8 cellular contexts compared by ENCODE assay signal in the genomic region with DNA sequence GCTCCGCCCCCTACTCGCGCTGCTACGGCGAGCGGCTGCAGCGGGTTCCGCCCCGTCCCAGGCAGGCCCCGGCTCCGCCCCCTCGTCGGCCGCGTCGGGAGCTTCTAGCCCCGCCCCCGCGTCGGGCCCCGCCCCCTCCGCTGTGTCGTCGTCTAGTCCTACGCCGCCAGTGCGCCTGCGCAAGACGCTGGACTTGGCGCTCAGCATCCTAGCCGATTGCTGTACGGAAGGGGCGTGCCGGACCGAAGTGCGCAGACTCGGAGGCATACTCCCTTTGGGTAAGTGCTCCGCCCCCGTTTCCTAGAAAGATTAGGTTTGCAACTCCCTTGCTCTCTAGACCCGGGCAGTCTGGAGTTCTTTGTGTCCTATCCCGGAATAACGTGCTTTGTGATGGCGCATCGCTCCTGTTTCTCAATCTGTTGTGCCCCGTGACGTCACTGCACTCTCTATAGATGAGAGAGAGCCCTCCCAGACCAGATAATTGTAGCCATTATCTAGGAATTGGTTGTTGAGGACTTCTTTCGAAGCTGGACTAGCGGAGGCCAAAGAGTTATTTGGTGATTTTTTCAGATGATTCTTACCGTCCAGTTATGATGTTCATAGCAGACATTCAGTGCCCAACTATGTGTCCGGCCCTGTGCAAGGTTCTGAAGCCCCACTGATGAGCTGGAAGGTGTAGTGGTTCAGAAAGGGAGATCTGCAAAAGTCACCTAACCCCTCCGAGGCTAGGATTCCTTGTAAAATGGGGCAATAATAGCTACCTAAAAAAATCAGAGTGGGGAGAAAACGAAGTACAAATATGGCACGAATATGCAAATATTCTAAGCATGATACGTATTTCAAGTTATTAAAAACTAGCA. TPM values are rescaled to one million over a fixed set of nuclear protein-coding genes. Genes with fewer than 3 reads are reported as not detected.
DNase-seq lines count a peak whose midpoint lies in the region; ATAC-seq and TF ChIP-seq lines count a peak whose summit lies in the region.

No MANE protein-coding gene starts in this region.

- no peak for TF ChIP-seq POLR2A in esophagus muscularis mucosa (IDR thresholded peaks at IDR 0.05; ENCODE audit: low read depth)

- peak overlapping the region; percentile 89 to 90 for H3K4me3 Mint-ChIP-seq in activated T-cell treated with anti-CD3 and anti-CD28 coated beads, Interleukin-2, amount 50 U/mL, for 72 hours

- H3K4me3 ChIP-seq in esophagus muscularis mucosa, result peak overlapping the region; percentile 72 to 96 (median 82)
- peak overlapping the region; percentile 76 to 90 for H3K4me3 ChIP-seq in muscle layer of duodenum (ENCODE audit: low read depth in 1 of 2, low read length in 2 of 2)

- no peaks in the 10 kb centered on the region for H3K9me3 ChIP-seq in esophagus muscularis mucosa
- H3K9me3 ChIP-seq in muscle layer of duodenum (ENCODE audit: control insufficient read depth in 1 of 2, low read length in 2 of 2), result no peaks in the 10 kb centered on the region

- H3K4me1 ChIP-seq in esophagus muscularis mucosa, result peaks cover 39 to 50% (median 44%) of the 10 kb centered on the region in 4 donors
- H3K4me1 ChIP-seq in muscle layer of duodenum (ENCODE audit: control insufficient read depth in 1 of 2, insufficient read depth in 2 of 2, low read length in 2 of 2), result peaks cover 26 to 39% of the 10 kb centered on the region in 2 donors

- H3K36me3 ChIP-seq in esophagus muscularis mucosa (peaks cover 20 to 38% (median 32%) of the 10 kb centered on the region in 4 donors), muscle layer of duodenum (ENCODE audit: control insufficient read depth in 1 of 2, insufficient read depth in 2 of 2, low read length in 2 of 2) (peaks cover 7 to 38% of the 10 kb centered on the region in 2 donors)

- H3K27ac Mint-ChIP-seq in activated T-cell treated with anti-CD3 and anti-CD28 coated beads, Interleukin-2, amount 50 U/mL, for 72 hours, result peak overlapping the region; percentile 99

- peak; percentile 71 for ATAC-seq in GM21723 (IDR thresholded peaks at IDR 0.05; ENCODE audit: unreplicated experiment)
- ATAC-seq in activated T-cell treated with anti-CD3 and anti-CD28 coated beads, Interleukin-2, amount 50 U/mL, for 72 hours (replicated peaks in 1 of 2), result peak; percentile 83 to 85

- peak; percentile 22 for TF ChIP-seq EP300 in esophagus muscularis mucosa (IDR thresholded peaks at IDR 0.05)

- no peaks in the 10 kb centered on the region for H3K9me3 Mint-ChIP-seq in activated T-cell treated with anti-CD3 and anti-CD28 coated beads, Interleukin-2, amount 50 U/mL, for 72 hours

- H3K4me1 Mint-ChIP-seq in activated T-cell treated with anti-CD3 and anti-CD28 coated beads, Interleukin-2, amount 50 U/mL, for 72 hours (ENCODE audit: low read depth), result peaks cover 51% of the 10 kb centered on the region

- peak; percentile 98 for DNase-seq in DMS153 treated with DMSO at 0.1 percent for 48 hours (lab: John Stamatoyannopoulos, UW; ENCODE audit: unreplicated experiment)
- DNase-seq in KG1 (lab: John Stamatoyannopoulos, UW), result peak; percentile 100
- DNase-seq in activated T-cell treated with anti-CD3 and anti-CD28 coated beads, Interleukin-2, amount 50 U/mL, for 72 hours, result peak; percentile 100
- peak; percentile 100 for DNase-seq in esophagus muscularis mucosa (ENCODE audit: extremely low spot score)
- peak; percentile 100 for DNase-seq in stimulated activated CD8-positive, alpha-beta memory T cell treated with anti-CD3 and anti-CD28 coated beads, Interleukin-7, amount 100 ng/mL, for 24 hours (ENCODE audit: low read depth)

- no peaks in the 10 kb centered on the region for H3K27me3 Mint-ChIP-seq in activated T-cell treated with anti-CD3 and anti-CD28 coated beads, Interleukin-2, amount 50 U/mL, for 72 hours (ENCODE audit: low read depth)

- intact Hi-C loops in esophagus muscularis mucosa (cut with DNase I), result loop anchor here (10.0 kb wide), 1 partner anchor 405 kb away; no protein-coding TSS in a partner anchor

- no peaks in the 10 kb centered on the region for H3K27me3 ChIP-seq in esophagus muscularis mucosa
- no peaks in the 10 kb centered on the region for H3K27me3 ChIP-seq in muscle layer of duodenum (ENCODE audit: low read depth, low read length)

- H3K27ac ChIP-seq in esophagus muscularis mucosa (replicated peaks in 1 of 4) (peak overlapping the region; percentile 92 to 99 (median 98)), muscle layer of duodenum (ENCODE audit: low read length) (peak overlapping the region; percentile 96)

- TF ChIP-seq CTCF in esophagus muscularis mucosa (IDR thresholded peaks at IDR 0.05), result peak in 1 of 3 experiments; percentile 7

- WGBS in esophagus muscularis mucosa, result 8% methylated on average over 15 of the region's 54 CpGs

- peaks cover 3 to 4% of the 10 kb centered on the region in 2 donors for H3K36me3 Mint-ChIP-seq in activated T-cell treated with anti-CD3 and anti-CD28 coated beads, Interleukin-2, amount 50 U/mL, for 72 hours (ENCODE audit: insufficient read depth in 2 of 2)

TF ChIP-seq in PFSK-1, 5 proteins besides CTCF, POLR2A, EP300 and RAD21:
- TF ChIP-seq POLR2AphosphoS5 (IDR thresholded peaks at IDR 0.05; ENCODE audit: low read depth, low read length), result peak; percentile 69
- TF ChIP-seq TAF1 (IDR thresholded peaks at IDR 0.05; ENCODE audit: borderline replicate concordance, insufficient read depth, low read length), result 0 out of 2 replicates have a peak, but pooled peaks have one; percentile 24
- no peak for TF ChIP-seq SIN3A (IDR thresholded peaks at IDR 0.05; ENCODE audit: borderline replicate concordance, insufficient read depth, low read length)
TF ChIP-seq in PFSK-1: peak in this region for 2.

RNA-seq across cellular contexts. Expression of a gene that starts 0.7 kb away (rescaled TPM):
- 14.6 TPM for polyA plus RNA-seq in PFSK-1 (2012; ENCODE audit: insufficient read length, low read depth)
- total RNA-seq in activated T-cell treated with anti-CD3 and anti-CD28 coated beads, Interleukin-2, amount 50 U/mL, for 72 hours, result 10 to 100 TPM; 11.2 to 12.2 TPM
- 10 to 100 TPM in 2 of 4 donors, 1 to 10 TPM in 2; 5.4 to 13.4 (median 9.9) TPM for total RNA-seq in esophagus muscularis mucosa

RNA-seq across cellular contexts. Expression of a gene that starts 12.0 kb away (rescaled TPM):
- 48.2 TPM for polyA plus RNA-seq in PFSK-1 (2012; ENCODE audit: insufficient read length, low read depth)
- total RNA-seq in activated T-cell treated with anti-CD3 and anti-CD28 coated beads, Interleukin-2, amount 50 U/mL, for 72 hours, result 1 to 10 TPM; 1.3 to 4.4 TPM
- total RNA-seq in esophagus muscularis mucosa, result 100 to 1,000 TPM; 255 to 471 (median 274) TPM

RNA-seq across cellular contexts. Expression of a gene that starts 17.4 kb away (rescaled TPM):
- polyA plus RNA-seq in PFSK-1 (2012; ENCODE audit: insufficient read length, low read depth), result 0.10 TPM
- total RNA-seq in activated T-cell treated with anti-CD3 and anti-CD28 coated beads, Interleukin-2, amount 50 U/mL, for 72 hours, result under 1 TPM; 0.38 to 0.53 TPM
- total RNA-seq in esophagus muscularis mucosa, result 1 to 10 TPM in 2 of 4 donors, under 1 TPM in 2; 0.50 to 1.9 (median 1.3) TPM

RNA-seq across cellular contexts. Expression of a gene that starts 23.0 kb away (rescaled TPM):
- polyA plus RNA-seq in PFSK-1 (2012; ENCODE audit: insufficient read length, low read depth), result 8.9 TPM
- total RNA-seq in activated T-cell treated with anti-CD3 and anti-CD28 coated beads, Interleukin-2, amount 50 U/mL, for 72 hours, result not detected
- under 1 TPM in 3 of 4 donors, not detected in 1; 0.13 to 0.66 (median 0.34) TPM for total RNA-seq in esophagus muscularis mucosa

RNA-seq across cellular contexts. Expression of a gene that starts 31.8 kb away (rescaled TPM):
- not detected for polyA plus RNA-seq in PFSK-1 (2012; ENCODE audit: insufficient read length, low read depth)
- not detected for total RNA-seq in activated T-cell treated with anti-CD3 and anti-CD28 coated beads, Interleukin-2, amount 50 U/mL, for 72 hours
- 1 to 10 TPM in 1 of 4 donors, not detected in 3; 1.3 TPM for total RNA-seq in esophagus muscularis mucosa

Comparison
In these comparisons a context has a peak if more than half of its experiments do, and no peak if none do; other contexts are left out.
1. Peak in every context shown above with its lines: DNase-seq, ATAC-seq, H3K4me3 ChIP-seq and H3K27ac ChIP-seq.
2. RNA of a gene that starts 12.0 kb away (total RNA-seq): 255 to 471 TPM in esophagus muscularis mucosa; 1.3 to 4.4 TPM in activated T-cell treated with anti-CD3 and anti-CD28 coated beads, Interleukin-2, amount 50 U/mL, for 72 hours; every median in the first group is over 10 times any median in the second.